Comparison of ENCODE assay signal across 8 cellular contexts in genomic region chr20:461254-462198, GRCh38. TPM values are rescaled to one million over a fixed set of nuclear protein-coding genes. Genes with fewer than 3 reads are reported as not detected.
A peak's percentile ranks its signal among the peaks of the same experiment; 100 is the strongest.
DNase-seq lines count a peak whose midpoint lies in the region; ATAC-seq and TF ChIP-seq lines count a peak whose summit lies in the region.

No MANE protein-coding gene starts in this region.

- H2AFZ ChIP-seq in DND-41 (ENCODE audit: low read depth, low read length) (peak overlapping the region; percentile 65), SU-DHL-6 (ENCODE audit: low read depth, low read length, severe bottlenecking) (peak overlapping the region; percentile 25), smooth muscle cell (ENCODE audit: low read depth) (peak overlapping the region; percentile 20)

- 20% methylated on average over 46 of the region's 60 CpGs for WGBS in smooth muscle cell (ENCODE audit: low lambda C conversion rate)

- H3K4me3 ChIP-seq in DND-41 (ENCODE audit: low read depth in 1 of 2, low read length in 2 of 2), result peak overlapping the region; percentile 60 to 78; a peak in 3 of 4 replicates
- peak overlapping the region; percentile 67 for H3K4me3 ChIP-seq in SU-DHL-6 (ENCODE audit: insufficient read depth, low read length, poor library complexity, severe bottlenecking)
- H3K4me3 ChIP-seq in iPS-18c (ENCODE audit: insufficient read depth, low read depth, low read length), result peak overlapping the region; percentile 78
- H3K4me3 ChIP-seq in smooth muscle cell, result peak overlapping the region; percentile 75

- ATAC-seq in DND-41 (ENCODE audit: insufficient read depth, low read depth) (peak; percentile 57), GM21390 (IDR thresholded peaks at IDR 0.05; ENCODE audit: unreplicated experiment) (peak; percentile 32)

- H4K20me1 ChIP-seq in DND-41 (ENCODE audit: insufficient read depth, low read length), result peaks cover 48% of the 10 kb centered on the region
- H4K20me1 ChIP-seq in SU-DHL-6 (ENCODE audit: low read depth, low read length), result peaks cover 12% of the 10 kb centered on the region
- H4K20me1 ChIP-seq in smooth muscle cell (ENCODE audit: low read depth), result peaks cover 51% of the 10 kb centered on the region

- H3K4me1 ChIP-seq in DND-41 (ENCODE audit: insufficient read depth, low read length) (peaks cover 36% of the 10 kb centered on the region), smooth muscle cell (ENCODE audit: low read depth) (peaks cover 19% of the 10 kb centered on the region)

- H3K9ac ChIP-seq in DND-41 (ENCODE audit: low read depth, low read length) (peak overlapping the region; percentile 70), SU-DHL-6 (ENCODE audit: low read length) (peak overlapping the region; percentile 69), smooth muscle cell (ENCODE audit: low read depth) (peak overlapping the region; percentile 96)

- H3K9me2 ChIP-seq in SU-DHL-6 (replicated peaks; ENCODE audit: insufficient read depth, low read length), result no peaks in the 10 kb centered on the region

- H3K9me3 ChIP-seq in DND-41 (ENCODE audit: insufficient read depth, low read length, severe bottlenecking) (no peaks in the 10 kb centered on the region), SU-DHL-6 (ENCODE audit: insufficient read depth, low read length) (no peaks in the 10 kb centered on the region), iPS-18c (ENCODE audit: control insufficient read depth, insufficient read depth, low read length) (no peaks in the 10 kb centered on the region), smooth muscle cell (replicated peaks; ENCODE audit: low read depth) (no peaks in the 10 kb centered on the region)

- H3K4me2 ChIP-seq in DND-41 (ENCODE audit: insufficient read depth, low read length) (peak overlapping the region; percentile 90), SU-DHL-6 (ENCODE audit: low read depth, low read length, poor library complexity, severe bottlenecking) (peak overlapping the region; percentile 62), smooth muscle cell (peak overlapping the region; percentile 93)

- H3K79me2 ChIP-seq in DND-41 (ENCODE audit: insufficient read depth, low read length) (peaks cover 56% of the 10 kb centered on the region), SU-DHL-6 (ENCODE audit: insufficient read depth, low read length) (peaks cover 39% of the 10 kb centered on the region; the same call in 1 of the 2 replicates), smooth muscle cell (ENCODE audit: low read depth) (peaks cover 57% of the 10 kb centered on the region)

- DNase-seq in DND-41 (peak; percentile 61), HS-27A (ENCODE audit: low read depth) (peak; percentile 41), astrocyte of the hippocampus (ENCODE audit: low read depth, low spot score) (peak; percentile 76), smooth muscle cell (lab: John Stamatoyannopoulos, UW; ENCODE audit: unreplicated experiment) (peak; percentile 51), pons (ENCODE audit: low spot score) (no peak)

- peak overlapping the region; percentile 79 for H3K27ac ChIP-seq in DND-41 (ENCODE audit: low read length)
- no peak overlapping the region for H3K27ac ChIP-seq in SU-DHL-6 (ENCODE audit: low read depth, low read length)
- peak overlapping the region; percentile 90 for H3K27ac ChIP-seq in smooth muscle cell (ENCODE audit: low read depth)

- TF ChIP-seq CTCF in DND-41 (IDR thresholded peaks at IDR 0.05; ENCODE audit: borderline replicate concordance, extremely low read depth, low read length, poor library complexity, severe bottlenecking) (no peak), SU-DHL-6 (IDR thresholded peaks at IDR 0.05; ENCODE audit: insufficient read depth, low read length, poor library complexity, severe bottlenecking) (no peak), smooth muscle cell (IDR thresholded peaks at IDR 0.05; ENCODE audit: borderline replicate concordance, insufficient read depth, poor library complexity, severe bottlenecking) (no peak)

- no peaks in the 10 kb centered on the region for H3F3A ChIP-seq in SU-DHL-6 (ENCODE audit: insufficient read depth)
- peaks cover 5% of the 10 kb centered on the region for H3F3A ChIP-seq in smooth muscle cell (ENCODE audit: low read depth)

- H3K27me3 ChIP-seq in DND-41 (ENCODE audit: insufficient read depth, low read length, poor library complexity) (no peaks in the 10 kb centered on the region), SU-DHL-6 (ENCODE audit: low read length) (no peaks in the 10 kb centered on the region), smooth muscle cell (ENCODE audit: low read depth) (no peaks in the 10 kb centered on the region)

- H3K36me3 ChIP-seq in DND-41 (ENCODE audit: insufficient read depth, low read length) (no peaks in the 10 kb centered on the region; the same call in 1 of the 2 replicates), SU-DHL-6 (ENCODE audit: low read length) (no peaks in the 10 kb centered on the region), smooth muscle cell (ENCODE audit: low read depth) (no peaks in the 10 kb centered on the region)

RNA-seq across cellular contexts. Expression of gene TBC1D20, which starts 0.8 kb away (rescaled TPM):
- 37.9 and 41.9 TPM in 2 replicates for total RNA-seq in smooth muscle cell
- 41.6 and 45.7 TPM in 2 replicates for polyA plus RNA-seq in smooth muscle cell

RNA-seq across cellular contexts. Expression of gene RBCK1, which starts 53.4 kb away (rescaled TPM):
- total RNA-seq in smooth muscle cell, result 43.0 and 49.2 TPM in 2 replicates
- polyA plus RNA-seq in smooth muscle cell, result 53.9 and 62.4 TPM in 2 replicates
